Comparison of ENCODE assay signal across 34 cellular contexts in genomic region chr12:53578783-53579182, GRCh38.
"Had no signal": no experiment of that assay in that cellular context is flagged by ENCODE, and none has a peak within 500 bp of the region (broad histone marks: within the 10 kb centered on the region; RNA-seq: fewer than 3 reads in every experiment).

No MANE protein-coding gene starts in this region.

- FAIRE-seq: astrocyte, TTC549 had no signal

- DNase-seq: activated CD4-positive, alpha-beta memory T cell treated with anti-CD3 and anti-CD28 coated beads, Interleukin-2, amount 10 ng/mL, durations not matched to agents 7 days and 5 days; activated CD4-positive, alpha-beta T cell treated with anti-CD3 and anti-CD28 coated beads for 36 hours; activated CD4-positive, alpha-beta T cell treated with anti-CD3 and anti-CD28 coated beads, Interleukin-2, amount 50 U/mL, for 1 hour; activated CD8-positive, alpha-beta memory T cell treated with anti-CD3 and anti-CD28 coated beads for 24 hours; activated CD8-positive, alpha-beta memory T cell treated with anti-CD3 and anti-CD28 coated beads, Interleukin-2, amount 10 ng/mL, durations not matched to agents 7 days and 5 days; activated CD8-positive, alpha-beta memory T cell treated with anti-CD3 and anti-CD28 coated beads, Interleukin-2, amount 50 U/mL, for 48 hours; activated effector memory CD4-positive, alpha-beta T cell treated with anti-CD3 and anti-CD28 coated beads, Interleukin-2, amount 50 U/mL, for 16 hours; activated naive CD4-positive, alpha-beta T cell; activated naive CD4-positive, alpha-beta T cell treated with anti-CD3 and anti-CD28 coated beads, Interleukin-2, amount 50 U/mL, for 16 hours; activated naive CD8-positive, alpha-beta T cell treated with anti-CD3 and anti-CD28 coated beads, Interleukin-2, amount 10 ng/mL, durations not matched to agents 7 days and 5 days; activated T-cell treated with anti-CD3 and anti-CD28 coated beads, Interleukin-2, amount 50 U/mL, for 48 hours; amygdala; Kasumi-1; KG1; MG63; NCI-H1048; NCI-H1105 treated with DMSO at 0.1 percent for 48 hours; NCI-H1436; NCI-H1694 treated with DMSO at 0.1 percent for 48 hours; NCI-H2029; NCI-H2107; NCI-H2171; NCI-H510A; NCI-H526; NCI-H748 treated with DMSO at 0.1 percent for 48 hours; SHP77; SJCRH30 had no signal

- H3K9me3 Mint-ChIP-seq: activated CD4-positive, alpha-beta memory T cell treated with anti-CD3 and anti-CD28 coated beads, Interleukin-2, amount 10 ng/mL, durations not matched to agents 7 days and 5 days; activated naive CD8-positive, alpha-beta T cell treated with anti-CD3 and anti-CD28 coated beads, Interleukin-2, amount 10 ng/mL, durations not matched to agents 7 days and 5 days; T-helper 2 cell treated with Interferon-gamma antibody and Interleukin-4, amounts not matched to agents 5 μg/mL and 100 μg/mL, for 36 hours had no signal

- H3K27ac ChIP-seq: body of pancreas, breast epithelium, SJCRH30, SK-N-MC had no signal

- H3K36me3 ChIP-seq: breast epithelium, MG63, SJCRH30 had no signal

- H3K27me3 ChIP-seq: body of pancreas, breast epithelium, MG63, SJCRH30 had no signal

- H3K27me3 Mint-ChIP-seq: activated CD4-positive, alpha-beta memory T cell treated with anti-CD3 and anti-CD28 coated beads, Interleukin-2, amount 10 ng/mL, durations not matched to agents 7 days and 5 days; activated CD4-positive, alpha-beta T cell treated with anti-CD3 and anti-CD28 coated beads for 36 hours; activated CD8-positive, alpha-beta memory T cell treated with anti-CD3 and anti-CD28 coated beads, Interleukin-2, amount 10 ng/mL, durations not matched to agents 7 days and 5 days; activated naive CD8-positive, alpha-beta T cell treated with anti-CD3 and anti-CD28 coated beads, Interleukin-2, amount 10 ng/mL, durations not matched to agents 7 days and 5 days had no signal

- H3K4me1 ChIP-seq: breast epithelium, SJCRH30 had no signal

- H3K4me3 ChIP-seq: body of pancreas, breast epithelium, MG63, SJCRH30, SK-N-MC had no signal

- H3K9me3 ChIP-seq: body of pancreas, breast epithelium, MG63, SJCRH30 had no signal

- H3K4me3 Mint-ChIP-seq: activated CD4-positive, alpha-beta memory T cell treated with anti-CD3 and anti-CD28 coated beads, Interleukin-2, amount 10 ng/mL, durations not matched to agents 7 days and 5 days; activated CD4-positive, alpha-beta T cell treated with anti-CD3 and anti-CD28 coated beads for 36 hours; activated CD8-positive, alpha-beta memory T cell treated with anti-CD3 and anti-CD28 coated beads, Interleukin-2, amount 10 ng/mL, durations not matched to agents 7 days and 5 days; activated naive CD8-positive, alpha-beta T cell treated with anti-CD3 and anti-CD28 coated beads, Interleukin-2, amount 10 ng/mL, durations not matched to agents 7 days and 5 days; T-helper 2 cell treated with Interferon-gamma antibody and Interleukin-4, amounts not matched to agents 5 μg/mL and 100 μg/mL, for 36 hours had no signal

- H3K27ac Mint-ChIP-seq: activated CD4-positive, alpha-beta memory T cell treated with anti-CD3 and anti-CD28 coated beads, Interleukin-2, amount 10 ng/mL, durations not matched to agents 7 days and 5 days; activated CD4-positive, alpha-beta T cell treated with anti-CD3 and anti-CD28 coated beads for 36 hours; activated CD8-positive, alpha-beta memory T cell treated with anti-CD3 and anti-CD28 coated beads, Interleukin-2, amount 10 ng/mL, durations not matched to agents 7 days and 5 days; activated naive CD8-positive, alpha-beta T cell treated with anti-CD3 and anti-CD28 coated beads, Interleukin-2, amount 10 ng/mL, durations not matched to agents 7 days and 5 days had no signal

- ATAC-seq: activated CD4-positive, CD25-positive, alpha-beta regulatory T cell treated with anti-CD3 and anti-CD28 coated beads, Interleukin-2, amount 50 U/mL, for 24 hours; body of pancreas had no signal
